ENCODE assay signal across 10 cellular contexts in the genomic region with DNA sequence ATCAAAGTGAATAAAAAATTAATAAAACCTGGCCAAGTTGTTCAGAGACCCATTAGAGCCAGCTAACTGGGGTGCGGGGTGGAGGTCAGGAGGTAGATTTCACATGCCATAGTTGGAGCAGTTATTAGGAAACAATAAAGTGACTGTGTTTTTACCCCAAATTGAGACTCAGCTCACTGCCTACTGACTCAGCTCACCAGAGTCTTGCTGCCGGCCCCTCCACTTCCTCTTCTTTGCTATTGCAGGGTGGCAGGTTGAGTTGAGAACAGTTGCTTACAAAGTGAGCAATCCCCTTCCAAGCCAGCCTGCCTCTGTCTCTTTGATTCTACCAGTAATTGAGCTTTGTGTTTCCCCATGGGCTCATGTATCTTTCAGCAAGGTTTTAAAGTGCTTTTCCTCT. TPM values are rescaled to one million over a fixed set of nuclear protein-coding genes. Genes with fewer than 3 reads are reported as not detected.
DNase-seq lines count a peak whose midpoint lies in the region; ATAC-seq and TF ChIP-seq lines count a peak whose summit lies in the region.
"Had no signal": no experiment of that assay in that cellular context is flagged by ENCODE, and none has a peak within 500 bp of the region (broad histone marks: within the 10 kb centered on the region; RNA-seq: fewer than 3 reads in every experiment).

No MANE protein-coding gene starts in this region.

- H3K27me3 ChIP-seq in cardiac muscle cell: no peaks in the 10 kb centered on the region
- H3K27me3 ChIP-seq in foreskin keratinocyte: no peaks in the 10 kb centered on the region
- no peaks in the 10 kb centered on the region for H3K27me3 ChIP-seq in upper lobe of right lung
- no peaks in the 10 kb centered on the region for H3K27me3 ChIP-seq in uterus
- H3K27me3 ChIP-seq: stomach had no signal

- no peaks in the 10 kb centered on the region for H3K36me3 Mint-ChIP-seq in mesothelial cell of epicardium
- H3K36me3 Mint-ChIP-seq: immature natural killer cell had no signal

- no peak for TF ChIP-seq POLR2A in uterus (IDR thresholded peaks at IDR 0.05)

- H3K4me1 ChIP-seq in cardiac muscle cell (ENCODE audit: low read depth) (peaks cover 4% of the 10 kb centered on the region), foreskin keratinocyte (no peaks in the 10 kb centered on the region), upper lobe of right lung (no peaks in the 10 kb centered on the region), uterus (no peaks in the 10 kb centered on the region)
- H3K4me1 ChIP-seq: stomach had no signal

- peak overlapping the region; percentile 46 for H3K27ac ChIP-seq in cardiac muscle cell
- no peak overlapping the region for H3K27ac ChIP-seq in foreskin keratinocyte
- no peak overlapping the region for H3K27ac ChIP-seq in upper lobe of right lung
- H3K27ac ChIP-seq in uterus: peak overlapping the region in 1 of 2 donors; percentile 2
- H3K27ac ChIP-seq: stomach had no signal

- H3K27ac Mint-ChIP-seq in mesothelial cell of epicardium: no peak overlapping the region
- H3K27ac Mint-ChIP-seq: immature natural killer cell had no signal

- H3K4me1 Mint-ChIP-seq in mesothelial cell of epicardium: no peaks in the 10 kb centered on the region
- H3K4me1 Mint-ChIP-seq: immature natural killer cell had no signal

- peaks cover 2% of the 10 kb centered on the region for H3K27me3 Mint-ChIP-seq in mesothelial cell of epicardium (ENCODE audit: low read depth)

- DNase-seq in cardiac muscle cell (ENCODE audit: low read depth in 1 of 2, low spot score in 1 of 2) (peak; percentile 17 to 42), cardiac septum (ENCODE audit: low spot score) (no peak), T follicular helper cell (ENCODE audit: low read depth) (peak; percentile 27), foreskin keratinocyte (no peak), upper lobe of right lung (no peak), mesothelial cell of epicardium (ENCODE audit: low spot score in 2 of 2, unreplicated experiment in 2 of 2) (no peak), RKO (ENCODE audit: low spot score) (no peak), uterus (no peak)
- DNase-seq: immature natural killer cell, stomach had no signal

- peaks cover 4% of the 10 kb centered on the region for H3K9me3 Mint-ChIP-seq in mesothelial cell of epicardium
- H3K9me3 Mint-ChIP-seq: immature natural killer cell had no signal

- no peak overlapping the region for H3K4me3 Mint-ChIP-seq in mesothelial cell of epicardium
- H3K4me3 Mint-ChIP-seq: immature natural killer cell had no signal

- intact Hi-C loops in cardiac septum (cut with DNase I): no loop called here
- intact Hi-C loops in upper lobe of right lung (cut with DNase I): no loop called here
- intact Hi-C loops in uterus (cut with DNase I; ENCODE audit: low total_unique reads): no loop called here

- ATAC-seq in foreskin keratinocyte (peak; percentile 51), upper lobe of right lung (peak; percentile 74)

- H3K36me3 ChIP-seq in cardiac muscle cell: no peaks in the 10 kb centered on the region
- no peaks in the 10 kb centered on the region for H3K36me3 ChIP-seq in upper lobe of right lung
- no peaks in the 10 kb centered on the region for H3K36me3 ChIP-seq in uterus
- H3K36me3 ChIP-seq: stomach had no signal

- H3K9me3 ChIP-seq in cardiac muscle cell (ENCODE audit: low read depth): no peaks in the 10 kb centered on the region
- H3K9me3 ChIP-seq in upper lobe of right lung: no peaks in the 10 kb centered on the region
- H3K9me3 ChIP-seq in uterus: no peaks in the 10 kb centered on the region
- H3K9me3 ChIP-seq: stomach had no signal

- H3K4me3 ChIP-seq in cardiac muscle cell: no peak overlapping the region
- H3K4me3 ChIP-seq in upper lobe of right lung: no peak overlapping the region
- H3K4me3 ChIP-seq in uterus: no peak overlapping the region
- H3K4me3 ChIP-seq: stomach had no signal

- no peak for TF ChIP-seq CTCF in cardiac muscle cell (IDR thresholded peaks at IDR 0.05; ENCODE audit: low read depth, low read length)
- TF ChIP-seq CTCF in foreskin keratinocyte (conservative IDR thresholded peaks at IDR 0.05): no peak
- TF ChIP-seq CTCF in upper lobe of right lung (IDR thresholded peaks at IDR 0.05): no peak
- TF ChIP-seq CTCF in mesothelial cell of epicardium (IDR thresholded peaks at IDR 0.05; ENCODE audit: unreplicated experiment): no peak
- TF ChIP-seq CTCF in uterus (IDR thresholded peaks at IDR 0.05): no peak

RNA-seq across cellular contexts. Expression of a gene that starts 12.9 kb away (rescaled TPM):
- total RNA-seq in cardiac muscle cell (5.4 and 10.1 TPM in 2 replicates), cardiac septum (1.5 TPM), foreskin keratinocyte (0.46 and 0.54 TPM in 2 replicates), upper lobe of right lung (8.5 TPM), mesothelial cell of epicardium (1.2 to 2.2 TPM (median 1.7 TPM) in 3 replicates), uterus (10 to 100 TPM in 2 of 4 donors, 1 to 10 TPM in 2; 7.8 to 14.6 (median 9.9) TPM)
- polyA plus RNA-seq in cardiac muscle cell (5.3 and 6.7 TPM in 2 replicates), foreskin keratinocyte (0.37 and 0.58 TPM in 2 replicates)
- polyA plus RNA-seq: immature natural killer cell had no signal

Comparison
In these comparisons a context has a peak if more than half of its experiments do, and no peak if none do; other contexts are left out.
1. DNase-seq: peak in cardiac muscle cell (2 of 2) and T follicular helper cell (single experiment); none in cardiac septum (single experiment), foreskin keratinocyte (0 of 2), upper lobe of right lung (single experiment), mesothelial cell of epicardium (0 of 2), RKO (single experiment) and uterus (0 of 2).